In the genomic region with DNA sequence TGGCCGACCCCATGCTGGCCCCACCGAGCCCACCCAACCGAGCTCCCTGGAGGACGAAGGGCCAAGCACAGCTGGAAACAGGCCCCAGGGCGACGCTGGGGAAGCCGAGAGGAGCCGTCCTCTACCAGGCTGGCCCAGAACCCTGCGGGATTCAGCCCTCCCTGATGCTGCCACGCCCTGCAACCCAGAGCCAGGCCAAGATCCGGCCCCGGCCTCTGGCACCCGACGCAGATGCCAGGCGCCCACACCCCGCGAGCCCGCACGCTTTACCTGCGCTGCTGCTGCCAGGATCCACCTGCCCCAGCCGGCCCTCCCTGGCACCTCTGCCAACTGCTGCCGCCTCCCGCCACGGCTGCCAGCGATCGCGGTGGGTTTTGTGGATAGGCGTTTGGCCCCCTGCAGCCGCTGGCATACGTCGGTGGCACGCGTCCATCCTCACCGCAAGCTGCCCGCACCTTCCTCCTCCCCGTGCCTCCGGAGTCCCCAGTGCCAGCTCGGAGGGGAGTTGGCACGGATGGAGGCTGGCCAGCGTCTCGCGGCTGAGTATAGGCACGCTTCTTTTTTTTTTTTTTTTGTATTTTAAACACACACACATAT, we compare ENCODE assay signal across 10 cellular contexts. TPM values are rescaled to one million over a fixed set of nuclear protein-coding genes. Genes with fewer than 3 reads are reported as not detected.
DNase-seq lines count a peak whose midpoint lies in the region; ATAC-seq and TF ChIP-seq lines count a peak whose summit lies in the region.
"Had no signal": no experiment of that assay in that cellular context is flagged by ENCODE, and none has a peak within 500 bp of the region (broad histone marks: within the 10 kb centered on the region; RNA-seq: fewer than 3 reads in every experiment).

No MANE protein-coding gene starts in this region.

- intact Hi-C loops in spleen (cut with DNase I; ENCODE audit: low total_unique reads) = no loop called here

- peaks cover 0 to 88% (median 9%) of the 10 kb centered on the region in 7 donors for H3K27me3 ChIP-seq in spleen (replicated peaks in 1 of 7)

- DNase-seq in T-helper 1 cell = no peak
- peak; percentile 5 for DNase-seq in NCI-H2029 treated with DMSO at 0.1 percent for 48 hours (lab: John Stamatoyannopoulos, UW)
- peak; percentile 85 for DNase-seq in chondrocyte (ENCODE audit: low spot score)
- DNase-seq in spleen = peak; percentile 68
- no peak for DNase-seq in activated CD4-positive, alpha-beta T cell treated with anti-CD3 and anti-CD28 coated beads for 48 hours
- no peak for DNase-seq in stimulated activated CD4-positive, alpha-beta T cell treated with anti-CD3 and anti-CD28 coated beads, Interleukin-15, amount 100 ng/mL, for 24 hours
- DNase-seq: activated CD4-positive, alpha-beta memory T cell treated with anti-CD3 and anti-CD28 coated beads, Interleukin-2, amount 10 ng/mL, durations not matched to agents 7 days and 5 days; CD8-positive, alpha-beta memory T cell had no signal

- WGBS in spleen, 5 donors = 78 to 93% (median 83%) methylated on average over 32 to 43 of the region's 43 CpGs

- H3K4me3 ChIP-seq in spleen = peak overlapping the region in 6 of 8 donors; percentile 3 to 52 (median 18)

- TF ChIP-seq CTCF in chondrocyte (IDR thresholded peaks at IDR 0.05) (no peak), spleen (IDR thresholded peaks at IDR 0.05 in 8 of 11, conservative IDR thresholded peaks at IDR 0.05 in 3 of 11) (no peak)

- peaks cover 2% of the 10 kb centered on the region for H3K4me1 Mint-ChIP-seq in T-helper 1 cell treated with Interleukin-12 subunit alpha and Interleukin-12 subunit beta and Interleukin-4 antibody, amounts not matched to agents 30 μg/mL and 1 μg/mL, for 36 hours (ENCODE audit: low read depth)
- no peaks in the 10 kb centered on the region for H3K4me1 Mint-ChIP-seq in chondrocyte (ENCODE audit: low read depth)
- H3K4me1 Mint-ChIP-seq: activated CD4-positive, alpha-beta memory T cell treated with anti-CD3 and anti-CD28 coated beads, Interleukin-2, amount 10 ng/mL, durations not matched to agents 7 days and 5 days; CD8-positive, alpha-beta memory T cell had no signal

- H3K27me3 Mint-ChIP-seq in T-helper 1 cell treated with Interleukin-12 subunit alpha and Interleukin-12 subunit beta and Interleukin-4 antibody, amounts not matched to agents 30 μg/mL and 1 μg/mL, for 36 hours (ENCODE audit: low read depth) = no peaks in the 10 kb centered on the region
- H3K27me3 Mint-ChIP-seq in chondrocyte (ENCODE audit: low read depth) = peaks cover 25% of the 10 kb centered on the region
- H3K27me3 Mint-ChIP-seq: activated CD4-positive, alpha-beta memory T cell treated with anti-CD3 and anti-CD28 coated beads, Interleukin-2, amount 10 ng/mL, durations not matched to agents 7 days and 5 days had no signal

- H3K36me3 Mint-ChIP-seq in T-helper 1 cell treated with Interleukin-12 subunit alpha and Interleukin-12 subunit beta and Interleukin-4 antibody, amounts not matched to agents 30 μg/mL and 1 μg/mL, for 36 hours (ENCODE audit: low read depth) = no peaks in the 10 kb centered on the region
- no peaks in the 10 kb centered on the region for H3K36me3 Mint-ChIP-seq in chondrocyte (ENCODE audit: low read depth)
- H3K36me3 Mint-ChIP-seq: CD8-positive, alpha-beta memory T cell had no signal

- H3K27ac ChIP-seq in spleen = peak overlapping the region in 2 of 8 donors; percentile 42 to 69

- no peaks in the 10 kb centered on the region for H3K9me3 ChIP-seq in spleen

- H3K4me3 Mint-ChIP-seq in T-helper 1 cell treated with Interleukin-12 subunit alpha and Interleukin-12 subunit beta and Interleukin-4 antibody, amounts not matched to agents 30 μg/mL and 1 μg/mL, for 36 hours = peak overlapping the region; percentile 89
- no peak overlapping the region for H3K4me3 Mint-ChIP-seq in chondrocyte (ENCODE audit: unreplicated experiment)

- TF ChIP-seq POLR2A in spleen (IDR thresholded peaks at IDR 0.05) = no peak

- H3K9me3 Mint-ChIP-seq in T-helper 1 cell treated with Interleukin-12 subunit alpha and Interleukin-12 subunit beta and Interleukin-4 antibody, amounts not matched to agents 30 μg/mL and 1 μg/mL, for 36 hours = no peaks in the 10 kb centered on the region
- H3K9me3 Mint-ChIP-seq in chondrocyte (ENCODE audit: low read depth) = no peaks in the 10 kb centered on the region
- H3K9me3 Mint-ChIP-seq: activated CD4-positive, alpha-beta memory T cell treated with anti-CD3 and anti-CD28 coated beads, Interleukin-2, amount 10 ng/mL, durations not matched to agents 7 days and 5 days; CD8-positive, alpha-beta memory T cell had no signal

- no peak overlapping the region for H3K27ac Mint-ChIP-seq in T-helper 1 cell treated with Interleukin-12 subunit alpha and Interleukin-12 subunit beta and Interleukin-4 antibody, amounts not matched to agents 30 μg/mL and 1 μg/mL, for 36 hours
- no peak overlapping the region for H3K27ac Mint-ChIP-seq in chondrocyte (ENCODE audit: unreplicated experiment)
- H3K27ac Mint-ChIP-seq: activated CD4-positive, alpha-beta memory T cell treated with anti-CD3 and anti-CD28 coated beads, Interleukin-2, amount 10 ng/mL, durations not matched to agents 7 days and 5 days had no signal

- ATAC-seq in GM18502 (IDR thresholded peaks at IDR 0.05; ENCODE audit: poor library complexity, unreplicated experiment) = no peak

- H3K4me1 ChIP-seq in spleen = peaks cover 0 to 27% (median 3%) of the 10 kb centered on the region in 6 donors

- H3K36me3 ChIP-seq in spleen = no peaks in the 10 kb centered on the region

RNA-seq across cellular contexts. Expression of a gene that starts 41.4 kb away (rescaled TPM):
- total RNA-seq in chondrocyte (19.5 to 24.4 TPM (median 20.8 TPM) in 3 replicates), spleen (10 to 100 TPM; 39.9 to 68.1 (median 50.0) TPM)
- polyA plus RNA-seq in spleen = 10 to 100 TPM; 35.4 to 50.2 (median 45.9) TPM

Comparison
In these comparisons a context has a peak if more than half of its experiments do, and no peak if none do; other contexts are left out.
1. DNase-seq: peak in NCI-H2029 treated with DMSO at 0.1 percent for 48 hours (single experiment), chondrocyte (single experiment) and spleen (single experiment); none in T-helper 1 cell (0 of 5), activated CD4-positive, alpha-beta T cell treated with anti-CD3 and anti-CD28 coated beads for 48 hours (single experiment) and stimulated activated CD4-positive, alpha-beta T cell treated with anti-CD3 and anti-CD28 coated beads, Interleukin-15, amount 100 ng/mL, for 24 hours (single experiment).